In the genomic region with DNA sequence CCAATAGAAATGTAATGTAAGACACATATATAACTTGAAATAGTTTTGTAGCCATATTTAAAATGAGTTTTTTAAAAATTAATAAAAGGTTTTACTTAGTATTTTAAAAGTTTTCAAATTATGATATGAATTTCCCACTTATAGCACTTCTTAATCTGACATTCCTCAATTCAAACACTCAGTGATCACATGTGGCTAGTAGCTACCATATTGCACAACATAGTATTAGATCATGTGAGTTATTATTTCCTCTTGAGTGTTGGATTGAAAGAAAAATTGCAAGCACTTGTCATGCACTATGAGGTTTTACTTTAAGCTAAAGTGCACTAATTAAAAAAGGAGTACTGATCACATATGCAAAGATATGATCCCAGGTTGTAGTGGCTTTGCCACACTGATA, we compare ENCODE assay signal across 21 cellular contexts.
"Had no signal": no experiment of that assay in that cellular context is flagged by ENCODE, and none has a peak within 500 bp of the region (broad histone marks: within the 10 kb centered on the region; RNA-seq: fewer than 3 reads in every experiment).

No MANE protein-coding gene starts in this region.

- H3K36me3 ChIP-seq: left ventricle myocardium inferior, ovary, right atrium auricular region, right lobe of liver, tibial nerve, uterus had no signal

- H3K27ac ChIP-seq: left ventricle myocardium inferior, ovary, right atrium auricular region, right lobe of liver, tibial nerve, uterus had no signal

- H3K27me3 ChIP-seq: ovary, right atrium auricular region, right lobe of liver, tibial nerve, uterus had no signal

- H3K4me3 ChIP-seq: left ventricle myocardium inferior, lung, ovary, right atrium auricular region, right lobe of liver, smooth muscle cell, tibial nerve, uterus had no signal

- H3K9me3 ChIP-seq: left ventricle myocardium inferior, ovary, right atrium auricular region, right lobe of liver, tibial nerve, uterus had no signal

- DNase-seq: hypothalamus; immature natural killer cell; left colon; left ventricle myocardium inferior; naive B cell; ovary; right lobe of liver; stimulated activated CD4-positive, alpha-beta T cell treated with anti-CD3 and anti-CD28 coated beads, Interleukin-1b, Interleukin-23, amount 100 ng/mL, for 48 hours; stimulated activated CD4-positive, alpha-beta T cell treated with anti-CD3 and anti-CD28 coated beads, Interleukin-2, amount 100 ng/mL, for 48 hours; stimulated activated CD4-positive, alpha-beta T cell treated with anti-CD3 and anti-CD28 coated beads, Interleukin-4, amount 100 ng/mL, for 4 hours; stimulated activated CD8-positive, alpha-beta memory T cell treated with anti-CD3 and anti-CD28 coated beads, Interleukin-4, amount 100 ng/mL, for 48 hours; stimulated activated naive CD4-positive, alpha-beta T cell treated with Interleukin-2 at 50 U/mL for 16 hours; stimulated activated naive CD8-positive, alpha-beta T cell treated with anti-CD3 and anti-CD28 coated beads, Interleukin-15, amount 100 ng/mL, for 72 hours; substantia nigra; uterus had no signal

- H3K4me2 ChIP-seq: smooth muscle cell had no signal

- H3K4me1 ChIP-seq: right atrium auricular region, right lobe of liver, tibial nerve, uterus had no signal

- ATAC-seq: left colon; natural killer cell treated with Interleukin-12 subunit alpha and Interleukin-12 subunit beta and Interleukin-15 and Interleukin-18, amount 100 ng/mL, for 72 hours; stimulated activated memory B cell treated with anti-CD40 and anti-IgM and Interleukin-4, amounts not matched to agents 10 μg/mL and 1 μg/mL and 100 μg/mL, for 72 hours; stimulated activated naive CD8-positive, alpha-beta T cell treated with anti-CD3 and anti-CD28 coated beads, Interleukin-15, amount 100 ng/mL, for 72 hours had no signal
